In genomic region chr17:38848939-38849563, GRCh38 we compare ENCODE assay signal across 19 cellular contexts. TPM values are rescaled to one million over a fixed set of nuclear protein-coding genes. Genes with fewer than 3 reads are reported as not detected.
DNase-seq lines count a peak whose midpoint lies in the region; ATAC-seq and TF ChIP-seq lines count a peak whose summit lies in the region.
"Had no signal": no experiment of that assay in that cellular context is flagged by ENCODE, and none has a peak within 500 bp of the region (broad histone marks: within the 10 kb centered on the region; RNA-seq: fewer than 3 reads in every experiment).

No MANE protein-coding gene starts in this region.

- peaks cover 57% of the 10 kb centered on the region for H3K36me3 ChIP-seq in endodermal cell (ENCODE audit: control insufficient read depth, insufficient read depth, low read length)

- ATAC-seq in HG03521 (IDR thresholded peaks at IDR 0.05; ENCODE audit: unreplicated experiment), result no peak
- no peak for ATAC-seq in GM18858 (IDR thresholded peaks at IDR 0.05; ENCODE audit: unreplicated experiment)
- ATAC-seq in esophagus mucosa, result no peak

- no peaks in the 10 kb centered on the region for H3K9me3 Mint-ChIP-seq in activated CD4-positive, alpha-beta T cell treated with anti-CD3 and anti-CD28 coated beads, Interleukin-2, amount 10 ng/mL, durations not matched to agents 24 days and 14 days
- no peaks in the 10 kb centered on the region for H3K9me3 Mint-ChIP-seq in Calu3 (ENCODE audit: low read depth, unreplicated experiment)
- no peaks in the 10 kb centered on the region for H3K9me3 Mint-ChIP-seq in endodermal cell

- intact Hi-C loops in activated CD4-positive, alpha-beta T cell treated with anti-CD3 and anti-CD28 coated beads, Interleukin-2, amount 10 ng/mL, durations not matched to agents 24 days and 14 days (cut with micrococcal nuclease), result no loop called here
- intact Hi-C loops in Calu3 (cut with micrococcal nuclease; ENCODE audit: unreplicated experiment), result no loop called here

- H3K4me1 ChIP-seq in endodermal cell (ENCODE audit: control insufficient read depth, insufficient read depth, low read length), result no peaks in the 10 kb centered on the region

- 95 to 97% methylated on average over 12 to 15 of the region's 15 CpGs for WGBS in endodermal cell (ENCODE audit: insufficient coverage in 1 of 2, insufficient read length in 1 of 2), 2 experiments

- no peak for DNase-seq in activated CD4-positive, alpha-beta T cell treated with anti-CD3 and anti-CD28 coated beads, Interleukin-2, amount 10 ng/mL, durations not matched to agents 24 days and 14 days
- DNase-seq in activated CD4-positive, alpha-beta T cell treated with anti-CD3 and anti-CD28 coated beads, Interleukin-2, amount 50 U/mL, for 48 hours, result no peak
- DNase-seq in Calu3, result no peak
- no peak for DNase-seq in RWPE1 (ENCODE audit: low spot score)
- DNase-seq in endodermal cell, result no peak
- DNase-seq: activated effector memory CD4-positive, alpha-beta T cell treated with Interleukin-2 at 50 U/mL for 16 hours; DMS 273 treated with DMSO at 0.1 percent for 48 hours; head of caudate nucleus; left ventricle myocardium inferior; NCI-H2029 treated with DMSO at 0.1 percent for 48 hours; NCI-H446; RPMI8226; small intestine; stimulated activated CD4-positive, alpha-beta T cell treated with anti-CD3 and anti-CD28 coated beads, Interleukin-4, amount 100 ng/mL, for 1 hour had no signal

- H3K27ac Mint-ChIP-seq in activated CD4-positive, alpha-beta T cell treated with anti-CD3 and anti-CD28 coated beads, Interleukin-2, amount 10 ng/mL, durations not matched to agents 24 days and 14 days, result no peak overlapping the region
- peak overlapping the region; percentile 64 for H3K27ac Mint-ChIP-seq in Calu3 (ENCODE audit: unreplicated experiment)
- H3K27ac Mint-ChIP-seq in endodermal cell, result peak overlapping the region; percentile 58

- TF ChIP-seq CTCF in Calu3 (IDR thresholded peaks at IDR 0.05; ENCODE audit: unreplicated experiment) (no peak), RWPE1 (conservative IDR thresholded peaks at IDR 0.05; ENCODE audit: low read depth) (no peak), endodermal cell (conservative IDR thresholded peaks at IDR 0.05) (no peak)

- H3K27me3 ChIP-seq in endodermal cell (ENCODE audit: control insufficient read depth, insufficient read depth, low read length, poor library complexity, severe bottlenecking), result no peaks in the 10 kb centered on the region
- H3K27me3 ChIP-seq: ascending aorta had no signal

- H3K4me1 Mint-ChIP-seq in activated CD4-positive, alpha-beta T cell treated with anti-CD3 and anti-CD28 coated beads, Interleukin-2, amount 10 ng/mL, durations not matched to agents 24 days and 14 days, result peaks cover 27% of the 10 kb centered on the region
- peaks cover 58% of the 10 kb centered on the region for H3K4me1 Mint-ChIP-seq in Calu3 (ENCODE audit: low read depth, unreplicated experiment)
- H3K4me1 Mint-ChIP-seq in endodermal cell, result peaks cover 28% of the 10 kb centered on the region

- H3K27me3 Mint-ChIP-seq in activated CD4-positive, alpha-beta T cell treated with anti-CD3 and anti-CD28 coated beads, Interleukin-2, amount 10 ng/mL, durations not matched to agents 24 days and 14 days, result no peaks in the 10 kb centered on the region
- H3K27me3 Mint-ChIP-seq in Calu3 (ENCODE audit: unreplicated experiment) (no peaks in the 10 kb centered on the region), endodermal cell (ENCODE audit: insufficient read depth) (no peaks in the 10 kb centered on the region)

- H3K9me3 ChIP-seq in endodermal cell (ENCODE audit: control insufficient read depth, low read length), result no peaks in the 10 kb centered on the region
- H3K9me3 ChIP-seq: ascending aorta, left ventricle myocardium inferior had no signal

- H3K27ac ChIP-seq in RWPE1 (peak overlapping the region; percentile 52; the same call in 1 of the 2 replicates), endodermal cell (ENCODE audit: low read depth, low read length) (no peak overlapping the region)
- H3K27ac ChIP-seq: ascending aorta, C4-2B, left ventricle myocardium inferior had no signal

- no TSS peak for BruUV-seq in Calu3 (replicated peaks; lab: Mats Ljungman, UMichigan)

- H3K4me3 ChIP-seq in endodermal cell (ENCODE audit: low read length), result no peak overlapping the region
- H3K4me3 ChIP-seq: ascending aorta, left ventricle myocardium inferior had no signal

- no peak overlapping the region for H3K9ac ChIP-seq in endodermal cell (ENCODE audit: extremely low read depth, low read length, poor library complexity, severe bottlenecking)

- H3K4me3 Mint-ChIP-seq in activated CD4-positive, alpha-beta T cell treated with anti-CD3 and anti-CD28 coated beads, Interleukin-2, amount 10 ng/mL, durations not matched to agents 24 days and 14 days, result peak overlapping the region; percentile 26
- peak overlapping the region; percentile 21 for H3K4me3 Mint-ChIP-seq in Calu3 (ENCODE audit: low read depth, unreplicated experiment)
- H3K4me3 Mint-ChIP-seq in endodermal cell, result no peak overlapping the region

- CTCF ChIA-PET in Calu3 (lab: Charles Lee), result interaction anchor here (0.6 to 1.6 kb wide), 3 partner anchors 121 to 304 kb away, joined by 3 to 7 read pairs (median 5); no protein-coding TSS in a partner anchor
- CTCF ChIA-PET in RWPE1 (lab: Yijun Ruan, JAX), result no interaction called here

- POLR2A ChIA-PET in RWPE1 (lab: Yijun Ruan, JAX; ENCODE audit: low non-redundant PET), result interaction anchor here (0.6 kb wide), 1 partner anchor 26 kb away, joined by 5 read pairs; no protein-coding TSS in a partner anchor

- H3K36me3 Mint-ChIP-seq in activated CD4-positive, alpha-beta T cell treated with anti-CD3 and anti-CD28 coated beads, Interleukin-2, amount 10 ng/mL, durations not matched to agents 24 days and 14 days (ENCODE audit: low read depth), result peaks cover 71% of the 10 kb centered on the region
- peaks cover 100% of the 10 kb centered on the region for H3K36me3 Mint-ChIP-seq in Calu3 (ENCODE audit: insufficient read depth, unreplicated experiment)
- H3K36me3 Mint-ChIP-seq in endodermal cell (ENCODE audit: low read depth), result peaks cover 66% of the 10 kb centered on the region

RNA-seq across cellular contexts. Expression of gene RPL23, which starts 4.5 kb away (rescaled TPM):
- total RNA-seq in activated CD4-positive, alpha-beta T cell treated with anti-CD3 and anti-CD28 coated beads, Interleukin-2, amount 10 ng/mL, durations not matched to agents 24 days and 14 days, result 1,994 and 2,005 TPM in 2 replicates
- total RNA-seq in Calu3 (2022) (3,443 and 3,829 TPM in 2 replicates), endodermal cell (1,000 to 10,000 TPM; 1,194 to 1,262 TPM), esophagus mucosa (1,222 TPM)
- polyA plus RNA-seq in endodermal cell (2013, experiment 1 of 2), result 2,291 TPM
- polyA plus RNA-seq in endodermal cell (2013, experiment 2 of 2), result 2,039 TPM

RNA-seq across cellular contexts. Expression of gene LASP1, which starts 20.8 kb away (rescaled TPM):
- 130 and 131 TPM in 2 replicates for total RNA-seq in activated CD4-positive, alpha-beta T cell treated with anti-CD3 and anti-CD28 coated beads, Interleukin-2, amount 10 ng/mL, durations not matched to agents 24 days and 14 days
- total RNA-seq in Calu3 (2022), result 479 and 558 TPM in 2 replicates
- total RNA-seq in endodermal cell, result 100 to 1,000 TPM; 168 to 177 TPM
- polyA plus RNA-seq in endodermal cell (2013, experiment 1 of 2), result 102 TPM
- polyA plus RNA-seq in endodermal cell (2013, experiment 2 of 2), result 102 TPM
- total RNA-seq in esophagus mucosa, result 50.0 TPM

RNA-seq across cellular contexts. Expression of gene CWC25, which starts 23.9 kb away (rescaled TPM):
- 32.1 and 32.4 TPM in 2 replicates for total RNA-seq in activated CD4-positive, alpha-beta T cell treated with anti-CD3 and anti-CD28 coated beads, Interleukin-2, amount 10 ng/mL, durations not matched to agents 24 days and 14 days
- total RNA-seq in Calu3 (2022) (77.8 and 78.9 TPM in 2 replicates), endodermal cell (10 to 100 TPM; 14.6 to 15.0 TPM), esophagus mucosa (10.9 TPM)
- polyA plus RNA-seq in endodermal cell (2013, experiment 1 of 2), result 17.2 TPM
- polyA plus RNA-seq in endodermal cell (2013, experiment 2 of 2), result 16.7 TPM

RNA-seq across cellular contexts. Expression of gene PIP4K2B, which starts 49.7 kb away (rescaled TPM):
- 42.8 and 44.3 TPM in 2 replicates for total RNA-seq in activated CD4-positive, alpha-beta T cell treated with anti-CD3 and anti-CD28 coated beads, Interleukin-2, amount 10 ng/mL, durations not matched to agents 24 days and 14 days
- total RNA-seq in Calu3 (2022) (101 and 120 TPM in 2 replicates), endodermal cell (10 to 100 TPM; 74.3 to 91.6 TPM), esophagus mucosa (15.1 TPM)
- 63.1 TPM for polyA plus RNA-seq in endodermal cell (2013, experiment 1 of 2)
- polyA plus RNA-seq in endodermal cell (2013, experiment 2 of 2), result 63.1 TPM
